Comparison of ENCODE assay signal across 1 cellular context in genomic region chrX:151448509-151448908, GRCh38.
TF ChIP-seq lines count a peak whose summit lies in the region.

No MANE protein-coding gene starts in this region.

TF ChIP-seq in HepG2, 621 proteins besides CTCF, POLR2A, EP300 and RAD21:
- no peak for TF ChIP-seq JUND (CRISPR knock-in tag; IDR thresholded peaks at IDR 0.05)
- TF ChIP-seq SP1 (IDR thresholded peaks at IDR 0.05), result no peak
- TF ChIP-seq SP1 (CRISPR knock-in tag; IDR thresholded peaks at IDR 0.05), result no peak
- TF ChIP-seq ZNF749 (CRISPR knock-in tag; IDR thresholded peaks at IDR 0.05; ENCODE audit: borderline replicate concordance), result no peak
- no peak for TF ChIP-seq ZNF543 (CRISPR knock-in tag; IDR thresholded peaks at IDR 0.05)
- no peak for TF ChIP-seq HNRNPL (IDR thresholded peaks at IDR 0.05; ENCODE audit: low read depth, low read length)
- TF ChIP-seq TOE1 (CRISPR knock-in tag; IDR thresholded peaks at IDR 0.05), result no peak
- no peak for TF ChIP-seq ZNF737 (CRISPR knock-in tag; IDR thresholded peaks at IDR 0.05; ENCODE audit: borderline replicate concordance)
- no peak for TF ChIP-seq ZNF597 (CRISPR knock-in tag; IDR thresholded peaks at IDR 0.05)
- TF ChIP-seq ZUFSP (CRISPR knock-in tag; IDR thresholded peaks at IDR 0.05; ENCODE audit: borderline replicate concordance), result no peak
- no peak for TF ChIP-seq RBM22 (optimal IDR thresholded peaks at IDR 0.05; ENCODE audit: low read length)
- TF ChIP-seq BORCS8-MEF2B (CRISPR knock-in tag; IDR thresholded peaks at IDR 0.05), result no peak
- TF ChIP-seq TFAP4 (IDR thresholded peaks at IDR 0.05; ENCODE audit: borderline replicate concordance, low read depth), result no peak
